In genomic region chr11:62918531-62918930, GRCh38 we compare ENCODE assay signal across 1 cellular context.
A peak's percentile ranks its signal among the peaks of the same experiment; 100 is the strongest.
TF ChIP-seq lines count a peak whose summit lies in the region.

No MANE protein-coding gene starts in this region.

TF ChIP-seq in H1, 55 proteins besides CTCF, POLR2A, EP300 and RAD21 (continued from another document):
- TF ChIP-seq, protein P1, sequence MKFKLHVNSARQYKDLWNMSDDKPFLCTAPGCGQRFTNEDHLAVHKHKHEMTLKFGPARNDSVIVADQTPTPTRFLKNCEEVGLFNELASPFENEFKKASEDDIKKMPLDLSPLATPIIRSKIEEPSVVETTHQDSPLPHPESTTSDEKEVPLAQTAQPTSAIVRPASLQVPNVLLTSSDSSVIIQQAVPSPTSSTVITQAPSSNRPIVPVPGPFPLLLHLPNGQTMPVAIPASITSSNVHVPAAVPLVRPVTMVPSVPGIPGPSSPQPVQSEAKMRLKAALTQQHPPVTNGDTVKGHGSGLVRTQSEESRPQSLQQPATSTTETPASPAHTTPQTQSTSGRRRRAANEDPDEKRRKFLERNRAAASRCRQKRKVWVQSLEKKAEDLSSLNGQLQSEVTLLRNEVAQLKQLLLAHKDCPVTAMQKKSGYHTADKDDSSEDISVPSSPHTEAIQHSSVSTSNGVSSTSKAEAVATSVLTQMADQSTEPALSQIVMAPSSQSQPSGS (IDR thresholded peaks at IDR 0.05; ENCODE audit: low read length) = peak; percentile 43; the same call in 1 of the 2 replicates
- no peak for TF ChIP-seq SUZ12 (IDR thresholded peaks at IDR 0.05; ENCODE audit: low read length)
- TF ChIP-seq TBP (IDR thresholded peaks at IDR 0.05; ENCODE audit: low read depth, low read length) = no peak
